ENCODE assay signal across 8 cellular contexts in genomic region chr12:4153343-4153892, GRCh38.
A peak's percentile ranks its signal among the peaks of the same experiment; 100 is the strongest.
DNase-seq lines count a peak whose midpoint lies in the region; ATAC-seq and TF ChIP-seq lines count a peak whose summit lies in the region.

No MANE protein-coding gene starts in this region.

- H3K36me3 ChIP-seq in transverse colon = no peaks in the 10 kb centered on the region

- no peak for TF ChIP-seq POLR2A in transverse colon (IDR thresholded peaks at IDR 0.05)

- H3K27me3 ChIP-seq in transverse colon = no peaks in the 10 kb centered on the region

- H3K9me3 Mint-ChIP-seq in effector memory CD8-positive, alpha-beta T cell = no peaks in the 10 kb centered on the region

- no peak overlapping the region for H3K4me3 ChIP-seq in transverse colon

- H3K36me3 Mint-ChIP-seq in effector memory CD8-positive, alpha-beta T cell (ENCODE audit: insufficient read depth) = peaks cover 5% of the 10 kb centered on the region

- H3K27ac ChIP-seq in transverse colon = peak overlapping the region; percentile 20 to 37 (median 24)
- no peak overlapping the region for H3K27ac ChIP-seq in substantia nigra (ENCODE audit: low read depth, low read length, poor library complexity, severe bottlenecking)

- peaks cover 0 to 27% (median 6%) of the 10 kb centered on the region in 4 donors for H3K4me1 ChIP-seq in transverse colon

- peak overlapping the region; percentile 71 to 93 for H3K27ac Mint-ChIP-seq in effector memory CD8-positive, alpha-beta T cell

- no peaks in the 10 kb centered on the region for H3K9me3 ChIP-seq in transverse colon

- peaks cover 40 to 41% of the 10 kb centered on the region in 2 donors for H3K4me1 Mint-ChIP-seq in effector memory CD8-positive, alpha-beta T cell (ENCODE audit: low read depth in 2 of 2)

- TF ChIP-seq CTCF in transverse colon (IDR thresholded peaks at IDR 0.05) = no peak

- peak overlapping the region; percentile 59 to 65 for H3K4me3 Mint-ChIP-seq in effector memory CD8-positive, alpha-beta T cell

- DNase-seq in T-helper 1 cell (peak in 3 of 5 donors; percentile 15 to 95 (median 29)), transverse colon (peak; percentile 50), cerebellum (ENCODE audit: low spot score) (no peak), substantia nigra (lab: John Stamatoyannopoulos, UW) (no peak), SIG-M5 (lab: John Stamatoyannopoulos, UW) (no peak)
- DNase-seq in effector memory CD8-positive, alpha-beta T cell = peak in 2 of 3 experiments; percentile 7 to 25

- peak; percentile 52 for ATAC-seq in GM18508 (IDR thresholded peaks at IDR 0.05; ENCODE audit: insufficient read depth, unreplicated experiment)
- ATAC-seq in HG02678 (IDR thresholded peaks at IDR 0.05; ENCODE audit: unreplicated experiment) = peak; percentile 78
- peak; percentile 73 for ATAC-seq in effector memory CD8-positive, alpha-beta T cell (replicated peaks)

- intact Hi-C loops in transverse colon (cut with DNase I; ENCODE audit: low total_unique reads) = no loop called here

- WGBS in transverse colon (ENCODE audit: low coverage in 1 of 2), 2 donors = 26% methylated on average over 3 of the region's 3 CpGs; no CpG with 5 or more reads in 1 of the 2 donors

- no peak for TF ChIP-seq EP300 in transverse colon (IDR thresholded peaks at IDR 0.05; ENCODE audit: low read depth)

- no peaks in the 10 kb centered on the region for H3K27me3 Mint-ChIP-seq in effector memory CD8-positive, alpha-beta T cell

- in situ Hi-C loops in transverse colon (cut with MboI; ENCODE audit: low pct_ligation_motif_present in 1 of 4, low pct_unique_long_range_greater_than_20kb in 1 of 4, low sequenced_read_pairs in 3 of 4) = no loop called here

Comparison
In these comparisons a context has a peak if more than half of its experiments do, and no peak if none do; other contexts are left out.
1. DNase-seq: peak in T-helper 1 cell (3 of 5), effector memory CD8-positive, alpha-beta T cell (2 of 3) and transverse colon (single experiment); none in cerebellum (single experiment), substantia nigra (0 of 49) and SIG-M5 (single experiment).
2. Peak in every context shown above with its lines, with median percentiles within 50 percentile points of each other: ATAC-seq.